8 cellular contexts compared by ENCODE assay signal in the genomic region with DNA sequence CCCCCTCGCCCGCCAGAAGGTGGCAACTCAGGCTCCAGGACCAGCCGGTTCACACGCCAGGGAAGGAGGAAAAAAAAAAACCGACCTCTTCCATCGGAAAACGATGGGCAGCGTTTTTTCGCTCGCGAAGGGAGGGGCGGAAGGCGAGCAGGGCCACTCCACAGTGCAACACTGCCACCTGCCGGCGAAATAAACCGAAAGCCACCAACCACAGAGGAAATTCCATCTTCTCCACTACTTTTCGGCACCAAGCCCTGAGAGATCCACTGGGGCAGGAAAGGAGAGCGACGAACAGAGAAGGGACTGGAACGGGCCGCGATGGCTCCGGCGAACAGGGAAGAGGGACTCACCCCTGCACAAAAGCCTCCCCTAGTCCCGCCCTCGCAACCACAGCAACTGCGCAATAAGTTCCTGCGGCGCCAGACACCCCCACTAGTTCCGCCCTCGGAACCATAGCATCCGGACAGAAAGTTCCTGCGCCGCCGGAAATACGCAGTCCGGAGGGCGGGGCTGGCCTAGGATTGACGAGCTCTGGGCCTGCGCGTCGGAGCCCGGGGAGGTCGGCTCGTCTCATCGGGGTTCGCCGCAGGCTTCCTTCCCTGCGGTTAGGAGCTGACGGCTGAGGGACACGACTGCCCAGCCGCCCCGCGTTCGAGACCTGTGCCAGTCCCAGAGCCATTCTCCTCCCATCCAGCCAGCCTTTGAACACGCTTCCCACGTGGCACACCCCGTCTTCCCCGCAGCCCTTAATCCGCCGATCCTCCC. TPM values are rescaled to one million over a fixed set of nuclear protein-coding genes. Genes with fewer than 3 reads are reported as not detected.
A peak's percentile ranks its signal among the peaks of the same experiment; 100 is the strongest.
DNase-seq lines count a peak whose midpoint lies in the region; ATAC-seq and TF ChIP-seq lines count a peak whose summit lies in the region.

No MANE protein-coding gene starts in this region.

- TF ChIP-seq CTCF in BE2C (IDR thresholded peaks at IDR 0.05; ENCODE audit: low read depth, low read length) = peak; percentile 76
- peak; percentile 71 for TF ChIP-seq CTCF in kidney epithelial cell (IDR thresholded peaks at IDR 0.05; ENCODE audit: insufficient read depth, low read length, poor library complexity, severe bottlenecking)

- peak; percentile 79 for TF ChIP-seq POLR2A in GM19099 (IDR thresholded peaks at IDR 0.05; ENCODE audit: extremely low read depth, insufficient read length, low read depth)

- H3K27me3 ChIP-seq in BE2C = no peaks in the 10 kb centered on the region
- no peaks in the 10 kb centered on the region for H3K27me3 ChIP-seq in kidney epithelial cell (ENCODE audit: control insufficient read depth, insufficient read depth, low read length)

- ATAC-seq in HG03378 (IDR thresholded peaks at IDR 0.05; ENCODE audit: unreplicated experiment) = peak; percentile 89
- peak; percentile 94 to 95 for ATAC-seq in activated CD4-positive, CD25-positive, alpha-beta regulatory T cell treated with anti-CD3 and anti-CD28 coated beads, Interleukin-2, amount 50 U/mL, for 24 hours

- H3K4me1 ChIP-seq in BE2C = no peaks in the 10 kb centered on the region

- DNase-seq in BE2C = peak; percentile 89
- DNase-seq in NCI-H446 (lab: John Stamatoyannopoulos, UW) = peak; percentile 85 to 91
- DNase-seq in cerebellar nuclear complex (lab: John Stamatoyannopoulos, UW) = peak; percentile 76 to 93
- no peak for DNase-seq in kidney epithelial cell (ENCODE audit: low read depth)
- peak; percentile 80 to 92 for DNase-seq in stimulated activated CD4-positive, alpha-beta T cell treated with anti-CD3 and anti-CD28 coated beads, Interleukin-15, amount 100 ng/mL, for 48 hours (ENCODE audit: low read depth in 2 of 2)

- H3K4me3 ChIP-seq in BE2C (ENCODE audit: low read depth, low read length) = peak overlapping the region; percentile 74
- peak overlapping the region; percentile 57 for H3K4me3 ChIP-seq in kidney epithelial cell (ENCODE audit: low read depth, low read length)

- no peaks in the 10 kb centered on the region for H3K36me3 ChIP-seq in BE2C
- H3K36me3 ChIP-seq in kidney epithelial cell (ENCODE audit: control insufficient read depth, insufficient read depth, low read length) = no peaks in the 10 kb centered on the region

- no peaks in the 10 kb centered on the region for H3K9me3 ChIP-seq in BE2C

RNA-seq across cellular contexts. Expression of gene FAM156A, which starts 23.4 kb away (rescaled TPM):
- 102 TPM for polyA plus RNA-seq in BE2C (2012; ENCODE audit: insufficient read depth, insufficient read length, low read depth)
- 3.9 and 7.2 TPM in 2 replicates for total RNA-seq in kidney epithelial cell

RNA-seq across cellular contexts. Expression of gene FAM156B, which starts 37.8 kb away (rescaled TPM):
- polyA plus RNA-seq in BE2C (2012; ENCODE audit: insufficient read depth, insufficient read length, low read depth) = 45.1 TPM
- total RNA-seq in kidney epithelial cell = 13.1 and 18.6 TPM in 2 replicates
